Comparison of ENCODE assay signal across 7 cellular contexts in genomic region chrX:122914256-122914655, GRCh38.
"Had no signal": no experiment of that assay in that cellular context is flagged by ENCODE, and none has a peak within 500 bp of the region (broad histone marks: within the 10 kb centered on the region; RNA-seq: fewer than 3 reads in every experiment).

No MANE protein-coding gene starts in this region.

- H3K27ac ChIP-seq: GM23248 had no signal

- H3K9me3 Mint-ChIP-seq: HFFc6 had no signal

- DNase-seq: GM23248, GOT3, H7, HFFc6, IMR-90 had no signal

- H3K4me1 ChIP-seq: HAP-1 had no signal

- H3K4me3 Mint-ChIP-seq: HFFc6 had no signal

- H3K27ac Mint-ChIP-seq: HFFc6 had no signal

- H3K36me3 ChIP-seq: HAP-1 had no signal

- H3K9me3 ChIP-seq: HAP-1 had no signal

- ATAC-seq: HCT116 had no signal

- H3K4me3 ChIP-seq: GM23248, HAP-1 had no signal
